ENCODE assay signal across 8 cellular contexts in genomic region chr7:131505037-131505620, GRCh38. TPM values are rescaled to one million over a fixed set of nuclear protein-coding genes. Genes with fewer than 3 reads are reported as not detected.
DNase-seq lines count a peak whose midpoint lies in the region; ATAC-seq and TF ChIP-seq lines count a peak whose summit lies in the region.
"Not testable (repeated sequence)": the region's sequence is repeated elsewhere in the genome, so short reads cannot be mapped to it uniquely, and the experiment has no call there.

No MANE protein-coding gene starts in this region.

- H3K14ac ChIP-seq in H9 (ENCODE audit: insufficient read depth, low read length), result not testable (repeated sequence)

- H2AK5ac ChIP-seq in H9 (ENCODE audit: insufficient read length, low read length), result not testable (repeated sequence)

- H4K20me1 ChIP-seq in H9 (ENCODE audit: control insufficient read depth, insufficient read depth, insufficient read length), result not testable (repeated sequence)

- peaks cover 22% of the 10 kb centered on the region for H3K4me1 Mint-ChIP-seq in Caco-2 (ENCODE audit: low read depth, unreplicated experiment)
- peaks cover 26 to 42% of the 10 kb centered on the region in 2 experiments for H3K4me1 Mint-ChIP-seq in H9
- H3K4me1 Mint-ChIP-seq in activated CD4-positive, alpha-beta T cell treated with anti-CD3 and anti-CD28 coated beads, Interleukin-2, amount 10 ng/mL, durations not matched to agents 7 days and 5 days, result peaks cover 40% of the 10 kb centered on the region
- peaks cover 74% of the 10 kb centered on the region for H3K4me1 Mint-ChIP-seq in endothelial cell (ENCODE audit: unreplicated experiment)
- H3K4me1 Mint-ChIP-seq in nephron, result peaks cover 44% of the 10 kb centered on the region
- H3K4me1 Mint-ChIP-seq in stimulated activated naive B cell treated with anti-CD40 and anti-IgM and Interleukin-4, amounts not matched to agents 10 μg/mL and 1 μg/mL and 100 μg/mL, for 72 hours, result peaks cover 27 to 30% of the 10 kb centered on the region in 2 donors

- not testable (repeated sequence) for H3K23ac ChIP-seq in H9 (ENCODE audit: insufficient read length, low read depth, low read length)

- H4K5ac ChIP-seq in H9 (ENCODE audit: insufficient read length, low read depth, low read length), result not testable (repeated sequence)

- not testable (repeated sequence) for H2BK5ac ChIP-seq in H9 (ENCODE audit: insufficient read length, low read length)

- WGBS in H9 (ENCODE audit: extremely low coverage, insufficient read length, low lambda C conversion rate), result no CpG with 5 or more reads among the region's 8 CpGs

- H2BK120ac ChIP-seq in H9 (ENCODE audit: low read depth, low read length, poor library complexity, severe bottlenecking), result not testable (repeated sequence)

- H3K9ac ChIP-seq in H9 (ENCODE audit: extremely low read depth, insufficient read length, low read length), result not testable (repeated sequence)

- not testable (repeated sequence) for H3K79me2 ChIP-seq in H9 (ENCODE audit: insufficient read depth, low read length)

- H3K4me2 ChIP-seq in H9 (ENCODE audit: insufficient read depth, insufficient read length, low read length), result not testable (repeated sequence)

- H3K4ac ChIP-seq in H9 (ENCODE audit: low read depth, low read length), result not testable (repeated sequence)

- not testable (repeated sequence) for H2AFZ ChIP-seq in H9 (ENCODE audit: low read length)

- ATAC-seq in stimulated activated naive B cell treated with anti-CD40 and anti-IgM and Interleukin-4, amounts not matched to agents 10 μg/mL and 1 μg/mL and 100 μg/mL, for 72 hours (replicated peaks), result not testable (repeated sequence)

- not testable (repeated sequence) for H3K27me3 Mint-ChIP-seq in Caco-2 (ENCODE audit: insufficient read depth, unreplicated experiment); H9 (ENCODE audit: low read depth); activated CD4-positive, alpha-beta T cell treated with anti-CD3 and anti-CD28 coated beads, Interleukin-2, amount 10 ng/mL, durations not matched to agents 7 days and 5 days; nephron (ENCODE audit: low read depth)
- H3K27me3 Mint-ChIP-seq in endothelial cell (ENCODE audit: unreplicated experiment), result peaks cover 34% of the 10 kb centered on the region
- peaks cover 10 to 15% of the 10 kb centered on the region in 2 donors for H3K27me3 Mint-ChIP-seq in stimulated activated naive B cell treated with anti-CD40 and anti-IgM and Interleukin-4, amounts not matched to agents 10 μg/mL and 1 μg/mL and 100 μg/mL, for 72 hours

- not testable (repeated sequence) for TF ChIP-seq CTCF in Caco-2 (IDR thresholded peaks at IDR 0.05; ENCODE audit: insufficient read depth in 1 of 2, low read depth in 1 of 2, low read length in 1 of 2, severe bottlenecking in 1 of 2, unreplicated experiment in 1 of 2); H9 (conservative IDR thresholded peaks at IDR 0.05); endothelial cell (IDR thresholded peaks at IDR 0.05; ENCODE audit: unreplicated experiment); nephron (IDR thresholded peaks at IDR 0.05; ENCODE audit: unreplicated experiment in 3 of 3)

- H3K27ac ChIP-seq in H9 (ENCODE audit: insufficient read length, low read depth, low read length), result not testable (repeated sequence)

- H3K4me3 Mint-ChIP-seq in Caco-2 (ENCODE audit: unreplicated experiment); H9; activated CD4-positive, alpha-beta T cell treated with anti-CD3 and anti-CD28 coated beads, Interleukin-2, amount 10 ng/mL, durations not matched to agents 7 days and 5 days; nephron; stimulated activated naive B cell treated with anti-CD40 and anti-IgM and Interleukin-4, amounts not matched to agents 10 μg/mL and 1 μg/mL and 100 μg/mL, for 72 hours: not testable (repeated sequence)
- peak overlapping the region; percentile 82 for H3K4me3 Mint-ChIP-seq in endothelial cell (ENCODE audit: unreplicated experiment)

- not testable (repeated sequence) for H3K18ac ChIP-seq in H9 (ENCODE audit: insufficient read length, low read depth, low read length)

- not testable (repeated sequence) for H4K8ac ChIP-seq in H9 (replicated peaks; ENCODE audit: insufficient read length, low read depth, low read length)

- H3K27ac Mint-ChIP-seq in Caco-2 (ENCODE audit: unreplicated experiment) (peak overlapping the region; percentile 85), H9 (peak overlapping the region in 2 of 3 experiments; percentile 74 to 95; a peak in 4 of 7 replicates), endothelial cell (ENCODE audit: unreplicated experiment) (peak overlapping the region; percentile 91), nephron (peak overlapping the region; percentile 29 to 61 (median 38))
- peak overlapping the region; percentile 16 for H3K27ac Mint-ChIP-seq in activated CD4-positive, alpha-beta T cell treated with anti-CD3 and anti-CD28 coated beads, Interleukin-2, amount 10 ng/mL, durations not matched to agents 7 days and 5 days
- peak overlapping the region; percentile 43 for H3K27ac Mint-ChIP-seq in stimulated activated naive B cell treated with anti-CD40 and anti-IgM and Interleukin-4, amounts not matched to agents 10 μg/mL and 1 μg/mL and 100 μg/mL, for 72 hours

- not testable (repeated sequence) for H3T11ph ChIP-seq in H9 (ENCODE audit: low read length)

- H2BK12ac ChIP-seq in H9 (ENCODE audit: insufficient read length, low read depth, low read length), result not testable (repeated sequence)

- H2BK20ac ChIP-seq in H9 (ENCODE audit: low read depth, low read length, poor library complexity, severe bottlenecking), result not testable (repeated sequence)

- CTCF ChIA-PET in Caco-2 (lab: Charles Lee), result interaction anchor here (1.2 kb wide), 2 partner anchors 8 to 144 kb away, joined by 3 read pairs; no protein-coding TSS in a partner anchor
- CTCF ChIA-PET in activated CD4-positive, alpha-beta T cell treated with anti-CD3 and anti-CD28 coated beads, Interleukin-2, amount 10 ng/mL, durations not matched to agents 7 days and 5 days (lab: Charles Lee), result interaction anchor here (0.6 to 1.8 kb wide), 4 partner anchors 16 to 887 kb away, joined by 3 to 4 read pairs (median 4); no protein-coding TSS in a partner anchor

- H3K79me1 ChIP-seq in H9 (ENCODE audit: insufficient read depth, low read depth, low read length, poor library complexity, severe bottlenecking), result peaks cover 10% of the 10 kb centered on the region

- intact Hi-C loops in Caco-2 (cut with micrococcal nuclease; ENCODE audit: unreplicated experiment), result loop anchor here (5.0 kb wide), 1 partner anchor 628 kb away; no protein-coding TSS in a partner anchor

- H3K56ac ChIP-seq in H9 (ENCODE audit: insufficient read length, low read depth, low read length), result not testable (repeated sequence)

- not testable (repeated sequence) for H3K9me3 ChIP-seq in Caco-2; H9 (ENCODE audit: control insufficient read depth, low read depth, low read length); MG63

- H4K91ac ChIP-seq in H9 (ENCODE audit: insufficient read length, low read depth, low read length), result not testable (repeated sequence)

- not testable (repeated sequence) for BruUV-seq in Caco-2 (replicated peaks; lab: Mats Ljungman, UMichigan)

- H3K36me3 Mint-ChIP-seq in Caco-2 (ENCODE audit: insufficient read depth, unreplicated experiment) (peaks cover 96% of the 10 kb centered on the region), H9 (ENCODE audit: insufficient read depth in 1 of 3, low read depth in 3 of 3) (peaks cover 83 to 99% (median 99%) of the 10 kb centered on the region in 3 experiments), endothelial cell (ENCODE audit: low read depth, unreplicated experiment) (peaks cover 58% of the 10 kb centered on the region), nephron (ENCODE audit: low read depth) (peaks cover 11% of the 10 kb centered on the region)
- not testable (repeated sequence) for H3K36me3 Mint-ChIP-seq in activated CD4-positive, alpha-beta T cell treated with anti-CD3 and anti-CD28 coated beads, Interleukin-2, amount 10 ng/mL, durations not matched to agents 7 days and 5 days (ENCODE audit: low read depth); stimulated activated naive B cell treated with anti-CD40 and anti-IgM and Interleukin-4, amounts not matched to agents 10 μg/mL and 1 μg/mL and 100 μg/mL, for 72 hours

- H3K9me3 Mint-ChIP-seq in Caco-2 (ENCODE audit: unreplicated experiment); H9; activated CD4-positive, alpha-beta T cell treated with anti-CD3 and anti-CD28 coated beads, Interleukin-2, amount 10 ng/mL, durations not matched to agents 7 days and 5 days; endothelial cell (ENCODE audit: unreplicated experiment); nephron; stimulated activated naive B cell treated with anti-CD40 and anti-IgM and Interleukin-4, amounts not matched to agents 10 μg/mL and 1 μg/mL and 100 μg/mL, for 72 hours: not testable (repeated sequence)

- DNase-seq in Caco-2; H9; activated CD4-positive, alpha-beta T cell treated with anti-CD3 and anti-CD28 coated beads, Interleukin-2, amount 10 ng/mL, durations not matched to agents 7 days and 5 days; endothelial cell (ENCODE audit: low spot score); stimulated activated naive B cell treated with anti-CD40 and anti-IgM and Interleukin-4, amounts not matched to agents 10 μg/mL and 1 μg/mL and 100 μg/mL, for 72 hours: not testable (repeated sequence)
- DNase-seq in MG63 (peak; percentile 27), amniotic epithelial cell (ENCODE audit: low read depth) (peak; percentile 36)

- H3K23me2 ChIP-seq in H9 (ENCODE audit: insufficient read length, low read depth, low read length, poor library complexity, severe bottlenecking), result not testable (repeated sequence)

- H3K36me3 ChIP-seq in Caco-2 (ENCODE audit: control insufficient read depth, insufficient read depth, low read length); MG63: not testable (repeated sequence)

- POLR2A ChIA-PET in Caco-2 (lab: Charles Lee), result not testable (repeated sequence)
- POLR2A ChIA-PET in activated CD4-positive, alpha-beta T cell treated with anti-CD3 and anti-CD28 coated beads, Interleukin-2, amount 10 ng/mL, durations not matched to agents 7 days and 5 days (lab: Charles Lee), result interaction anchor here (0.8 kb wide), 1 partner anchor 43 kb away, joined by 4 read pairs; no protein-coding TSS in a partner anchor

- H3K4me3 ChIP-seq in Caco-2 (ENCODE audit: low read depth, low read length); MG63: not testable (repeated sequence)

- not testable (repeated sequence) for H3K4me1 ChIP-seq in Caco-2; H9 (ENCODE audit: insufficient read depth, low read length)

- not testable (repeated sequence) for H2BK15ac ChIP-seq in H9 (ENCODE audit: low read depth, low read length)

- H3K27me3 ChIP-seq in Caco-2 (replicated peaks; ENCODE audit: control insufficient read depth, insufficient read depth, low read length); H9 (ENCODE audit: insufficient read depth, low read length); MG63: not testable (repeated sequence)

RNA-seq across cellular contexts. Expression of gene PODXL, which starts 51.3 kb away (rescaled TPM):
- 243 and 278 TPM in 2 replicates for total RNA-seq in Caco-2 (2022)
- 727 and 732 TPM in 2 replicates for total RNA-seq in H9 (2021)
- total RNA-seq in MG63 (2014; rRNA removed; shearing (Covaris generic); ENCODE audit: low replicate concordance), result 1.0 and 1.2 TPM in 2 replicates
- 1 to 10 TPM in 1 of 2 experiments, under 1 TPM in 1; 0.97 to 1.5 TPM for total RNA-seq in activated CD4-positive, alpha-beta T cell treated with anti-CD3 and anti-CD28 coated beads, Interleukin-2, amount 10 ng/mL, durations not matched to agents 7 days and 5 days
- 302 TPM for total RNA-seq in endothelial cell (ENCODE audit: unreplicated experiment)

Comparison
In these comparisons a context has a peak if more than half of its experiments do, and no peak if none do; other contexts are left out.
1. H3K27ac Mint-ChIP-seq: peak in every context shown above with its lines; median percentile 91 in endothelial cell; 85 in Caco-2; 84 in H9; 43 in stimulated activated naive B cell treated with anti-CD40 and anti-IgM and Interleukin-4, amounts not matched to agents 10 μg/mL and 1 μg/mL and 100 μg/mL, for 72 hours; 38 in nephron; 16 in activated CD4-positive, alpha-beta T cell treated with anti-CD3 and anti-CD28 coated beads, Interleukin-2, amount 10 ng/mL, durations not matched to agents 7 days and 5 days.
2. RNA of gene PODXL, which starts 51.3 kb away (total RNA-seq): 727 to 732 TPM in H9, 302 TPM in endothelial cell (single experiment) and 243 to 278 TPM in Caco-2; 0.97 to 1.5 TPM in activated CD4-positive, alpha-beta T cell treated with anti-CD3 and anti-CD28 coated beads, Interleukin-2, amount 10 ng/mL, durations not matched to agents 7 days and 5 days and 1.0 to 1.2 TPM in MG63; every median in the first group is over 10 times any median in the second.